In genomic region chr3:40196966-40197365, GRCh38 we compare ENCODE assay signal across 28 cellular contexts.
"Had no signal": no experiment of that assay in that cellular context is flagged by ENCODE, and none has a peak within 500 bp of the region (broad histone marks: within the 10 kb centered on the region; RNA-seq: fewer than 3 reads in every experiment).

No MANE protein-coding gene starts in this region.

- H3K27me3 ChIP-seq: left lung, ovary, stomach, testis, thyroid gland, transverse colon, upper lobe of left lung, vagina had no signal

- H3K4me1 Mint-ChIP-seq: immature natural killer cell, mesothelial cell of epicardium had no signal

- H3K9me3 ChIP-seq: left lung, lower lobe of right lung, mucosa of descending colon, ovary, stomach, testis, thyroid gland, transverse colon, upper lobe of left lung, vagina had no signal

- H3K36me3 ChIP-seq: left lung, lower lobe of right lung, ovary, stomach, thyroid gland, transverse colon, upper lobe of left lung, vagina had no signal

- H3K27ac ChIP-seq: left lung, lower lobe of right lung, ovary, skin epidermis, stomach, testis, thyroid gland, transverse colon, upper lobe of left lung, vagina had no signal

- H3K4me3 ChIP-seq: left lung, lower lobe of right lung, mucosa of descending colon, ovary, skin epidermis, stomach, testis, thyroid gland, transverse colon, upper lobe of left lung, vagina had no signal

- DNase-seq: hippocampal formation; immature natural killer cell; kidney; left colon; left lung; lower lobe of right lung; mesendoderm; mucosa of descending colon; naive thymus-derived CD4-positive, alpha-beta T cell; ovary; right cardiac atrium; stimulated activated CD4-positive, alpha-beta T cell treated with anti-CD3 and anti-CD28 coated beads, Interleukin-12 subunit alpha, Interleukin-12 subunit beta, amount 100 ng/mL, for 4 hours; stimulated activated CD4-positive, alpha-beta T cell treated with anti-CD3 and anti-CD28 coated beads, Interleukin-15, amount 100 ng/mL, for 24 hours; stimulated activated CD4-positive, alpha-beta T cell treated with anti-CD3 and anti-CD28 coated beads, Interleukin-2, amount 100 ng/mL, for 24 hours; stimulated activated CD4-positive, alpha-beta T cell treated with anti-CD3 and anti-CD28 coated beads, Interleukin-4, amount 100 ng/mL, for 1 hour; stimulated activated naive B cell treated with anti-CD40 and anti-IgM and Interleukin-4, amounts not matched to agents 10 μg/mL and 1 μg/mL and 100 μg/mL, for 72 hours; stimulated activated naive CD8-positive, alpha-beta T cell treated with anti-CD3 and anti-CD28 coated beads, Interleukin-15, Interleukin-2, amounts not matched to agents 100 U/mL and 50 U/mL, for 24 hours; stomach; testis; thyroid gland; transverse colon; upper lobe of left lung had no signal

- H3K4me1 ChIP-seq: left lung, lower lobe of right lung, thyroid gland, transverse colon, upper lobe of left lung, vagina had no signal

- H3K27ac Mint-ChIP-seq: immature natural killer cell; mesothelial cell of epicardium; naive thymus-derived CD4-positive, alpha-beta T cell; natural killer cell treated with Interleukin-12 subunit alpha and Interleukin-12 subunit beta and Interleukin-15 and Interleukin-18, amount 100 ng/mL, for 72 hours; progenitor cell of endocrine pancreas; stimulated activated naive B cell treated with anti-CD40 and anti-IgM and Interleukin-4, amounts not matched to agents 10 μg/mL and 1 μg/mL and 100 μg/mL, for 72 hours had no signal

- ATAC-seq: left colon; left lung; lower lobe of right lung; mucosa of descending colon; naive thymus-derived CD4-positive, alpha-beta T cell; sciatic nerve; stimulated activated naive B cell treated with anti-CD40 and anti-IgM and Interleukin-4, amounts not matched to agents 10 μg/mL and 1 μg/mL and 100 μg/mL, for 72 hours; stimulated activated naive CD8-positive, alpha-beta T cell treated with anti-CD3 and anti-CD28 coated beads, Interleukin-15, Interleukin-2, amounts not matched to agents 100 U/mL and 50 U/mL, for 24 hours had no signal

- H3K9me3 Mint-ChIP-seq: immature natural killer cell; mesothelial cell of epicardium; naive thymus-derived CD4-positive, alpha-beta T cell; natural killer cell treated with Interleukin-12 subunit alpha and Interleukin-12 subunit beta and Interleukin-15 and Interleukin-18, amount 100 ng/mL, for 72 hours; stimulated activated naive B cell treated with anti-CD40 and anti-IgM and Interleukin-4, amounts not matched to agents 10 μg/mL and 1 μg/mL and 100 μg/mL, for 72 hours had no signal

- H3K4me3 Mint-ChIP-seq: immature natural killer cell; mesothelial cell of epicardium; naive thymus-derived CD4-positive, alpha-beta T cell; natural killer cell treated with Interleukin-12 subunit alpha and Interleukin-12 subunit beta and Interleukin-15 and Interleukin-18, amount 100 ng/mL, for 72 hours; stimulated activated naive B cell treated with anti-CD40 and anti-IgM and Interleukin-4, amounts not matched to agents 10 μg/mL and 1 μg/mL and 100 μg/mL, for 72 hours had no signal

- H3K36me3 Mint-ChIP-seq: immature natural killer cell; mesothelial cell of epicardium; natural killer cell treated with Interleukin-12 subunit alpha and Interleukin-12 subunit beta and Interleukin-15 and Interleukin-18, amount 100 ng/mL, for 72 hours; stimulated activated naive B cell treated with anti-CD40 and anti-IgM and Interleukin-4, amounts not matched to agents 10 μg/mL and 1 μg/mL and 100 μg/mL, for 72 hours had no signal

- H3K27me3 Mint-ChIP-seq: progenitor cell of endocrine pancreas; stimulated activated naive B cell treated with anti-CD40 and anti-IgM and Interleukin-4, amounts not matched to agents 10 μg/mL and 1 μg/mL and 100 μg/mL, for 72 hours had no signal
